ENCODE assay signal across 1 cellular context in the genomic region with DNA sequence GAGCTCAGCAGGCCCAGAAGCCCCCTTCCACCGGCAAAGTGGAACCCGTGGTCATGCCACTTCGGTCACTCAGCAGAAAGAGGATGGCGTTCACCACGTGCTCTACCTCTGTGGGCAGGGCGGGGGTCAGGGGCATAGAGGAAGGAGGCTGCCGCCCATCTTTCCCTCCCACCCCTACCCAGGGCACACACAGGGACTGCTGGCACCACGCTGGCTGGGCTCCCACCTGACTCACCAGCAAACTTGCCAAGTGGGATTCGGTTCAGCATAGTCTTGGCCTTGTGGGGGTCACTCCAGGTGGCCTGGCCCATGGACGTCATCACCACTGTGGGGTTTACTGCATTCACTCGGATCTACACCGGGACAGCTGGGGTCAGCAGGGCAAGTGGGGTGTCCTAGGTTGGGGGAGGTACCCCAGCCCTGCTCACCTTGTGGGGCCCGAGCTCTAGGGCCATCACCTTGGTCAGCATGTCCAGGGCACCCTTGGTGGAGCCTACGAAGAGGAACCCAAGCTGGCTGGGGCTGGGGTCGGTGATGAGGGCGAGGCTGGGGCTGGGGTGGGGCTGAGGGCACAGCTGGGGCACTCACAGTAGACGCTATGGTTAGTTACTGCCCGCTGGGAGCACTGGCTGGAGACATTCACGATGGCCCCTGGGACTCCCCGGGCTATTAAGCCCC.
TF ChIP-seq lines count a peak whose summit lies in the region.

No MANE protein-coding gene starts in this region.

TF ChIP-seq in HCT116, 20 proteins besides CTCF, POLR2A, EP300 and RAD21 (continued from another document):
- TF ChIP-seq, protein P1, sequence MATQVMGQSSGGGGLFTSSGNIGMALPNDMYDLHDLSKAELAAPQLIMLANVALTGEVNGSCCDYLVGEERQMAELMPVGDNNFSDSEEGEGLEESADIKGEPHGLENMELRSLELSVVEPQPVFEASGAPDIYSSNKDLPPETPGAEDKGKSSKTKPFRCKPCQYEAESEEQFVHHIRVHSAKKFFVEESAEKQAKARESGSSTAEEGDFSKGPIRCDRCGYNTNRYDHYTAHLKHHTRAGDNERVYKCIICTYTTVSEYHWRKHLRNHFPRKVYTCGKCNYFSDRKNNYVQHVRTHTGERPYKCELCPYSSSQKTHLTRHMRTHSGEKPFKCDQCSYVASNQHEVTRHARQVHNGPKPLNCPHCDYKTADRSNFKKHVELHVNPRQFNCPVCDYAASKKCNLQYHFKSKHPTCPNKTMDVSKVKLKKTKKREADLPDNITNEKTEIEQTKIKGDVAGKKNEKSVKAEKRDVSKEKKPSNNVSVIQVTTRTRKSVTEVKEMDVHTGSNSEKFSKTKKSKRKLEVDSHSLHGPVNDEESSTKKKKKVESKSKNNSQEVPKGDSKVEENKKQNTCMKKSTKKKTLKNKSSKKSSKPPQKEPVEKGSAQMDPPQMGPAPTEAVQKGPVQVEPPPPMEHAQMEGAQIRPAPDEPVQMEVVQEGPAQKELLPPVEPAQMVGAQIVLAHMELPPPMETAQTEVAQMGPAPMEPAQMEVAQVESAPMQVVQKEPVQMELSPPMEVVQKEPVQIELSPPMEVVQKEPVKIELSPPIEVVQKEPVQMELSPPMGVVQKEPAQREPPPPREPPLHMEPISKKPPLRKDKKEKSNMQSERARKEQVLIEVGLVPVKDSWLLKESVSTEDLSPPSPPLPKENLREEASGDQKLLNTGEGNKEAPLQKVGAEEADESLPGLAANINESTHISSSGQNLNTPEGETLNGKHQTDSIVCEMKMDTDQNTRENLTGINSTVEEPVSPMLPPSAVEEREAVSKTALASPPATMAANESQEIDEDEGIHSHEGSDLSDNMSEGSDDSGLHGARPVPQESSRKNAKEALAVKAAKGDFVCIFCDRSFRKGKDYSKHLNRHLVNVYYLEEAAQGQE (IDR thresholded peaks at IDR 0.05; ENCODE audit: low read depth): no peak
- TF ChIP-seq ZNF274 (IDR thresholded peaks at IDR 0.05; ENCODE audit: low read depth, low read length): no peak
- TF ChIP-seq TCF7L2 (IDR thresholded peaks at IDR 0.05; ENCODE audit: borderline replicate concordance, extremely low read depth, insufficient read depth, insufficient read length): no peak
- TF ChIP-seq JUND (IDR thresholded peaks at IDR 0.05): no peak
- no peak for TF ChIP-seq SIN3A (IDR thresholded peaks at IDR 0.05; ENCODE audit: low read depth)
- no peak for TF ChIP-seq YY1 (IDR thresholded peaks at IDR 0.05; ENCODE audit: extremely low read depth, insufficient replicate concordance, low read depth, low read length)
